Comparison of ENCODE assay signal across 20 cellular contexts in genomic region chr2:147373800-147374409, GRCh38.
DNase-seq lines count a peak whose midpoint lies in the region; ATAC-seq and TF ChIP-seq lines count a peak whose summit lies in the region.
"Had no signal": no experiment of that assay in that cellular context is flagged by ENCODE, and none has a peak within 500 bp of the region (broad histone marks: within the 10 kb centered on the region; RNA-seq: fewer than 3 reads in every experiment).

No MANE protein-coding gene starts in this region.

- CTCF ChIA-PET in A673 (lab: Charles Lee): no interaction called here
- CTCF ChIA-PET in HEK293 (lab: Yijun Ruan, JAX): no interaction called here

- H3K4me3 Mint-ChIP-seq in brain (no peak overlapping the region), nephron (no peak overlapping the region)
- H3K4me3 Mint-ChIP-seq: CD4-positive, alpha-beta memory T cell; T-cell had no signal

- TF ChIP-seq CTCF in A673 (conservative IDR thresholded peaks at IDR 0.05; ENCODE audit: low read depth, low read length) (no peak), HEK293 (tag by site-specific recombination; IDR thresholded peaks at IDR 0.05) (no peak), brain (conservative IDR thresholded peaks at IDR 0.05) (no peak), nephron (IDR thresholded peaks at IDR 0.05; ENCODE audit: unreplicated experiment in 3 of 3) (no peak)

- H3K9me3 ChIP-seq in A673 (ENCODE audit: low read depth, low read length, poor library complexity, severe bottlenecking) (no peaks in the 10 kb centered on the region), HEK293 (ENCODE audit: control insufficient read depth, insufficient read depth, low read depth, low read length) (no peaks in the 10 kb centered on the region; the same call in 1 of the 2 replicates)

- H3K27ac ChIP-seq in A673 (ENCODE audit: low read depth, low read length, poor library complexity, severe bottlenecking) (peak overlapping the region; percentile 10), HEK293 (ENCODE audit: extremely low read depth, low read depth, low read length) (no peak overlapping the region)
- H3K27ac ChIP-seq: KMS-11 had no signal

- peaks cover 3% of the 10 kb centered on the region for H3K27me3 Mint-ChIP-seq in brain
- H3K27me3 Mint-ChIP-seq in nephron (ENCODE audit: low read depth): peaks cover under 1% of the 10 kb centered on the region
- H3K27me3 Mint-ChIP-seq: CD4-positive, alpha-beta memory T cell; T-cell had no signal

- peaks cover 25% of the 10 kb centered on the region for H3K4me1 Mint-ChIP-seq in brain
- peaks cover 14% of the 10 kb centered on the region for H3K4me1 Mint-ChIP-seq in nephron

- H3K36me3 Mint-ChIP-seq in brain (peaks cover 2% of the 10 kb centered on the region), nephron (ENCODE audit: low read depth) (no peaks in the 10 kb centered on the region)
- H3K36me3 Mint-ChIP-seq: CD4-positive, alpha-beta memory T cell; T-cell had no signal

- H3K9me3 Mint-ChIP-seq in brain: peaks cover 5 to 15% (median 14%) of the 10 kb centered on the region in 5 experiments
- H3K9me3 Mint-ChIP-seq in nephron: peaks cover 12% of the 10 kb centered on the region
- H3K9me3 Mint-ChIP-seq: T-cell had no signal

- no TSS peak for BruUV-seq in A673 (replicated peaks; lab: Mats Ljungman, UMichigan)

- ATAC-seq in GM21576 (IDR thresholded peaks at IDR 0.05; ENCODE audit: unreplicated experiment): no peak
- ATAC-seq in GM18502 (IDR thresholded peaks at IDR 0.05; ENCODE audit: poor library complexity, unreplicated experiment): no peak
- ATAC-seq: SK-N-SH treated with all-trans-retinoic acid at 6 μM for 48 hours, T-cell had no signal

- intact Hi-C loops in A673 (cut with micrococcal nuclease; ENCODE audit: unreplicated experiment): no loop called here

- POLR2A ChIA-PET in A673 (lab: Charles Lee; ENCODE audit: low non-redundant PET) (no interaction called here), HEK293 (lab: Yijun Ruan, JAX) (no interaction called here)

- H3K27ac Mint-ChIP-seq in brain (peak overlapping the region in 4 of 5 experiments; percentile 6 to 84 (median 23)), nephron (peak overlapping the region in 2 of 3 experiments; percentile 1 to 46)
- H3K27ac Mint-ChIP-seq: T-cell had no signal

- H3K4me1 ChIP-seq in A673 (ENCODE audit: insufficient read depth, low read length, poor library complexity, severe bottlenecking) (peaks cover 11% of the 10 kb centered on the region), HEK293 (ENCODE audit: control insufficient read depth, insufficient read depth, low read length) (no peaks in the 10 kb centered on the region; the same call in 1 of the 2 replicates)

- no peaks in the 10 kb centered on the region for H3K27me3 ChIP-seq in A673 (replicated peaks; ENCODE audit: insufficient read depth, low read depth, low read length, poor library complexity)

- H3K36me3 ChIP-seq in A673 (ENCODE audit: insufficient read depth, low read length, poor library complexity, severe bottlenecking) (no peaks in the 10 kb centered on the region), HEK293 (ENCODE audit: control insufficient read depth in 2 of 2, insufficient read depth in 1 of 2, low read length in 2 of 2) (no peaks in the 10 kb centered on the region)

- H3K4me3 ChIP-seq in A673 (ENCODE audit: low read depth, low read length, poor library complexity, severe bottlenecking) (no peak overlapping the region), HEK293 (ENCODE audit: low read depth, low read length) (no peak overlapping the region)

- DNase-seq in A673 (ENCODE audit: low spot score) (no peak), SIG-M5 (lab: John Stamatoyannopoulos, UW) (no peak), NCI-H2107 treated with DMSO at 0.1 percent for 48 hours (lab: John Stamatoyannopoulos, UW; ENCODE audit: unreplicated experiment) (no peak)
- DNase-seq: CD4-positive, alpha-beta memory T cell; H7; MV-4-11; NCI-H1417; NCI-H187; NCI-H2171; NCI-H748 treated with DMSO at 0.1 percent for 48 hours; NK-92 treated with Interleukin-12 subunit alpha and Interleukin-12 subunit beta, amount 100 ng/mL, for 24 hours; SHP77; T-cell had no signal

TF ChIP-seq in HEK293, 187 proteins besides CTCF, POLR2A, EP300 and RAD21:
- TF ChIP-seq TCF7L2 (IDR thresholded peaks at IDR 0.05; ENCODE audit: borderline replicate concordance, low read depth, low read length) (peak; percentile 29; the same call in 1 of the 2 replicates), PRDM6 (tag by site-specific recombination; IDR thresholded peaks at IDR 0.05) (no peak), BCL11A (tag by site-specific recombination; IDR thresholded peaks at IDR 0.05; ENCODE audit: low read depth) (no peak)
- TF ChIP-seq, protein P1, sequence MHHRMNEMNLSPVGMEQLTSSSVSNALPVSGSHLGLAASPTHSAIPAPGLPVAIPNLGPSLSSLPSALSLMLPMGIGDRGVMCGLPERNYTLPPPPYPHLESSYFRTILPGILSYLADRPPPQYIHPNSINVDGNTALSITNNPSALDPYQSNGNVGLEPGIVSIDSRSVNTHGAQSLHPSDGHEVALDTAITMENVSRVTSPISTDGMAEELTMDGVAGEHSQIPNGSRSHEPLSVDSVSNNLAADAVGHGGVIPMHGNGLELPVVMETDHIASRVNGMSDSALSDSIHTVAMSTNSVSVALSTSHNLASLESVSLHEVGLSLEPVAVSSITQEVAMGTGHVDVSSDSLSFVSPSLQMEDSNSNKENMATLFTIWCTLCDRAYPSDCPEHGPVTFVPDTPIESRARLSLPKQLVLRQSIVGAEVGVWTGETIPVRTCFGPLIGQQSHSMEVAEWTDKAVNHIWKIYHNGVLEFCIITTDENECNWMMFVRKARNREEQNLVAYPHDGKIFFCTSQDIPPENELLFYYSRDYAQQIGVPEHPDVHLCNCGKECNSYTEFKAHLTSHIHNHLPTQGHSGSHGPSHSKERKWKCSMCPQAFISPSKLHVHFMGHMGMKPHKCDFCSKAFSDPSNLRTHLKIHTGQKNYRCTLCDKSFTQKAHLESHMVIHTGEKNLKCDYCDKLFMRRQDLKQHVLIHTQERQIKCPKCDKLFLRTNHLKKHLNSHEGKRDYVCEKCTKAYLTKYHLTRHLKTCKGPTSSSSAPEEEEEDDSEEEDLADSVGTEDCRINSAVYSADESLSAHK (tag by site-specific recombination; IDR thresholded peaks at IDR 0.05): peak; percentile 34; the same call in 1 of the 2 replicates
